In genomic region chr19:38001158-38001781, GRCh38 we compare ENCODE assay signal across 1 cellular context.
A peak's percentile ranks its signal among the peaks of the same experiment; 100 is the strongest.
TF ChIP-seq lines count a peak whose summit lies in the region.

No MANE protein-coding gene starts in this region.

TF ChIP-seq in GM12878, 131 proteins besides CTCF, POLR2A, EP300 and RAD21:
- TF ChIP-seq MYC (IDR thresholded peaks at IDR 0.05; ENCODE audit: insufficient read depth, insufficient read length, insufficient replicate concordance, low read length, severe bottlenecking) (no peak), CBFB (IDR thresholded peaks at IDR 0.05; ENCODE audit: low read depth) (no peak), RUNX3 (IDR thresholded peaks at IDR 0.05; ENCODE audit: low read length) (peak; percentile 10; the same call in 1 of the 2 replicates), ZNF24 (IDR thresholded peaks at IDR 0.05) (no peak)
